1 cellular context compared by ENCODE assay signal in genomic region chr14:71856199-71856919, GRCh38.
TF ChIP-seq lines count a peak whose summit lies in the region.

No MANE protein-coding gene starts in this region.

TF ChIP-seq in HepG2, 621 proteins besides CTCF, POLR2A, EP300 and RAD21 (continued from another document):
- no peak for TF ChIP-seq STAT6 (CRISPR knock-in tag; IDR thresholded peaks at IDR 0.05; ENCODE audit: borderline replicate concordance)
- no peak for TF ChIP-seq ZNF597 (CRISPR knock-in tag; IDR thresholded peaks at IDR 0.05)
- no peak for TF ChIP-seq MAF1 (CRISPR knock-in tag; IDR thresholded peaks at IDR 0.05; ENCODE audit: borderline replicate concordance)
- TF ChIP-seq FOXA1 (IDR thresholded peaks at IDR 0.05) = no peak
- TF ChIP-seq FOXA1 (CRISPR knock-in tag; IDR thresholded peaks at IDR 0.05) = peak; percentile 22; the same call in 1 of the 2 replicates
- no peak for TF ChIP-seq ZFP36L1 (CRISPR knock-in tag; IDR thresholded peaks at IDR 0.05)
- TF ChIP-seq ZNF691 (CRISPR knock-in tag; IDR thresholded peaks at IDR 0.05; ENCODE audit: borderline replicate concordance, low read depth) = no peak
- 0 out of 2 replicates have a peak, but pooled peaks have one; percentile 34 for TF ChIP-seq FOSL2 (CRISPR knock-in tag; IDR thresholded peaks at IDR 0.05)
